ENCODE assay signal across 16 cellular contexts in genomic region chr5:126867237-126867636, GRCh38.
"Had no signal": no experiment of that assay in that cellular context is flagged by ENCODE, and none has a peak within 500 bp of the region (broad histone marks: within the 10 kb centered on the region; RNA-seq: fewer than 3 reads in every experiment).

No MANE protein-coding gene starts in this region.

- H3K4me3 Mint-ChIP-seq: activated naive CD8-positive, alpha-beta T cell treated with anti-CD3 and anti-CD28 coated beads for 36 hours; immature natural killer cell; natural killer cell treated with Interleukin-12 subunit alpha and Interleukin-12 subunit beta and Interleukin-15 and Interleukin-18, amount 100 ng/mL, for 72 hours; stimulated activated memory B cell treated with anti-CD40 and anti-IgM and Interleukin-4, amounts not matched to agents 10 μg/mL and 1 μg/mL and 100 μg/mL, for 72 hours had no signal

- H3K27ac Mint-ChIP-seq: activated naive CD8-positive, alpha-beta T cell treated with anti-CD3 and anti-CD28 coated beads for 36 hours; immature natural killer cell; natural killer cell treated with Interleukin-12 subunit alpha and Interleukin-12 subunit beta and Interleukin-15 and Interleukin-18, amount 100 ng/mL, for 72 hours; stimulated activated memory B cell treated with anti-CD40 and anti-IgM and Interleukin-4, amounts not matched to agents 10 μg/mL and 1 μg/mL and 100 μg/mL, for 72 hours had no signal

- H3K36me3 ChIP-seq: colonic mucosa, gastroesophageal sphincter, lower lobe of right lung, neutrophil, pancreas, sigmoid colon, thyroid gland had no signal

- H3K36me3 Mint-ChIP-seq: natural killer cell treated with Interleukin-12 subunit alpha and Interleukin-12 subunit beta and Interleukin-15 and Interleukin-18, amount 100 ng/mL, for 72 hours had no signal

- DNase-seq: activated CD4-positive, alpha-beta T cell treated with anti-CD3 and anti-CD28 coated beads, Interleukin-2, amount 50 U/mL, for 48 hours; activated naive CD8-positive, alpha-beta T cell treated with anti-CD3 and anti-CD28 coated beads for 36 hours; colonic mucosa; immature natural killer cell; kidney glomerular epithelial cell; lower lobe of right lung; pancreas; sigmoid colon; spleen; stimulated activated CD4-positive, alpha-beta T cell treated with anti-CD3 and anti-CD28 coated beads, Interleukin-4, amount 100 ng/mL, for 4 hours; thyroid gland had no signal

- H3K4me3 ChIP-seq: colonic mucosa, gastroesophageal sphincter, lower lobe of right lung, pancreas, sigmoid colon, spleen, thyroid gland had no signal

- H3K27me3 ChIP-seq: colonic mucosa, pancreas, spleen, thyroid gland had no signal

- H3K9me3 ChIP-seq: colonic mucosa, gastroesophageal sphincter, lower lobe of right lung, neutrophil, pancreas, sigmoid colon, spleen, thyroid gland had no signal

- H3K27ac ChIP-seq: colonic mucosa, gastroesophageal sphincter, lower lobe of right lung, neutrophil, pancreas, sigmoid colon, spleen, thyroid gland had no signal

- FAIRE-seq: pancreas, TTC549 had no signal

- H3K27me3 Mint-ChIP-seq: activated naive CD8-positive, alpha-beta T cell treated with anti-CD3 and anti-CD28 coated beads for 36 hours; stimulated activated memory B cell treated with anti-CD40 and anti-IgM and Interleukin-4, amounts not matched to agents 10 μg/mL and 1 μg/mL and 100 μg/mL, for 72 hours had no signal

- ATAC-seq: gastroesophageal sphincter; lower lobe of right lung; natural killer cell treated with Interleukin-12 subunit alpha and Interleukin-12 subunit beta and Interleukin-15 and Interleukin-18, amount 100 ng/mL, for 72 hours; pancreas; stimulated activated memory B cell treated with anti-CD40 and anti-IgM and Interleukin-4, amounts not matched to agents 10 μg/mL and 1 μg/mL and 100 μg/mL, for 72 hours had no signal

- H3K9me3 Mint-ChIP-seq: activated naive CD8-positive, alpha-beta T cell treated with anti-CD3 and anti-CD28 coated beads for 36 hours; immature natural killer cell; natural killer cell treated with Interleukin-12 subunit alpha and Interleukin-12 subunit beta and Interleukin-15 and Interleukin-18, amount 100 ng/mL, for 72 hours; stimulated activated memory B cell treated with anti-CD40 and anti-IgM and Interleukin-4, amounts not matched to agents 10 μg/mL and 1 μg/mL and 100 μg/mL, for 72 hours had no signal

- H3K4me1 ChIP-seq: colonic mucosa, lower lobe of right lung, pancreas, thyroid gland had no signal
